ENCODE assay signal across 17 cellular contexts in the genomic region with DNA sequence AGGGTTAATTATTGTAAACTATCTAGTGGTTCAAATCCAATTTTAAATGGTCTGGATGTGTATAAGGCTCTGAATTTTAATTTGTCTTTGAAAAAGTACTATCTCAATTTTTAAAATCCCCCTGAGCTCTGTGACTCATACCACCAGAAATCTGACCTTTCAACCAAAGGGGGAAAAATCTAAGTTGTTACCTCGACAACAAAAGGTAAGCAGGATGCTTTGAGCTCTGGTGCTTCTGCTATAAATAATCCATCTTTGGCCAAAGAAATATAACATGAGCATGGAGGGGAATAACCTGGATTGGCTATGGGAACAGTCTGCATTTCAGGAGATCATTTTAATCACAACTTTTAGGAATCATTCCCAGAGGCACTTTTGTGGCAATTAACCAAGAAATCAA.
A peak's percentile ranks its signal among the peaks of the same experiment; 100 is the strongest.
DNase-seq lines count a peak whose midpoint lies in the region; ATAC-seq and TF ChIP-seq lines count a peak whose summit lies in the region.
"Had no signal": no experiment of that assay in that cellular context is flagged by ENCODE, and none has a peak within 500 bp of the region (broad histone marks: within the 10 kb centered on the region; RNA-seq: fewer than 3 reads in every experiment).

No MANE protein-coding gene starts in this region.

- peaks cover 3% of the 10 kb centered on the region for H3K27me3 Mint-ChIP-seq in activated CD4-positive, alpha-beta memory T cell treated with anti-CD3 and anti-CD28 coated beads for 36 hours

- TF ChIP-seq POLR2A in esophagus squamous epithelium (IDR thresholded peaks at IDR 0.05): no peak

- no peaks in the 10 kb centered on the region for H3K9me3 Mint-ChIP-seq in activated CD4-positive, alpha-beta memory T cell treated with anti-CD3 and anti-CD28 coated beads for 36 hours
- H3K9me3 Mint-ChIP-seq: activated T-helper 1 cell treated with anti-CD3 and anti-CD28 coated beads, Interleukin-12 subunit alpha, Interleukin-12 subunit beta, Interleukin-2, Interleukin-4 antibody, amounts not matched to agents 30 ng/mL and 10 ng/mL and 1 ng/mL, durations not matched to agents 14 hours and 24 hours and 36 hours had no signal

- no peaks in the 10 kb centered on the region for H3K27me3 ChIP-seq in mammary epithelial cell (ENCODE audit: insufficient read depth, low read length)
- H3K27me3 ChIP-seq in psoas muscle (ENCODE audit: insufficient read depth in 3 of 3, low read length in 2 of 3): no peaks in the 10 kb centered on the region
- no peaks in the 10 kb centered on the region for H3K27me3 ChIP-seq in esophagus squamous epithelium

- no peaks in the 10 kb centered on the region for H3K79me2 ChIP-seq in mammary epithelial cell (ENCODE audit: insufficient read depth, low read length)

- H4K20me1 ChIP-seq in mammary epithelial cell (ENCODE audit: insufficient read depth, low read length): no peaks in the 10 kb centered on the region

- 0% methylated on average over 1 of the region's 1 CpG for WGBS in mammary epithelial cell (ENCODE audit: low coverage, missing lambda C conversion rate)
- 0% methylated on average over 1 of the region's 1 CpG for WGBS in psoas muscle, 3 donors
- WGBS in esophagus squamous epithelium, 2 donors: 0% methylated on average over 1 of the region's 1 CpG

- intact Hi-C loops in mammary epithelial cell (cut with micrococcal nuclease) (no loop called here), psoas muscle (cut with DNase I) (no loop called here), esophagus squamous epithelium (cut with DNase I) (no loop called here)
- intact Hi-C loops in activated CD4-positive, alpha-beta memory T cell treated with anti-CD3 and anti-CD28 coated beads for 36 hours (cut with micrococcal nuclease): no loop called here

- H3K36me3 ChIP-seq in mammary epithelial cell (ENCODE audit: insufficient read depth, low read length) (no peaks in the 10 kb centered on the region), psoas muscle (ENCODE audit: insufficient read depth in 1 of 2, low read depth in 1 of 2) (no peaks in the 10 kb centered on the region), esophagus squamous epithelium (no peaks in the 10 kb centered on the region)
- H3K36me3 ChIP-seq: HAP-1, thoracic aorta had no signal

- H2AFZ ChIP-seq in mammary epithelial cell (ENCODE audit: low read depth, low read length): no peak overlapping the region

- H3K27ac Mint-ChIP-seq in activated CD4-positive, alpha-beta memory T cell treated with anti-CD3 and anti-CD28 coated beads for 36 hours: no peak overlapping the region
- H3K27ac Mint-ChIP-seq: activated T-helper 1 cell treated with anti-CD3 and anti-CD28 coated beads, Interleukin-12 subunit alpha, Interleukin-12 subunit beta, Interleukin-2, Interleukin-4 antibody, amounts not matched to agents 30 ng/mL and 10 ng/mL and 1 ng/mL, durations not matched to agents 14 hours and 24 hours and 36 hours; B cell had no signal

- no peak for ATAC-seq in psoas muscle
- no peak for ATAC-seq in GM21390 (IDR thresholded peaks at IDR 0.05; ENCODE audit: unreplicated experiment)

- no peaks in the 10 kb centered on the region for H3K9me3 ChIP-seq in mammary epithelial cell (replicated peaks; ENCODE audit: insufficient read depth, low read length)
- H3K9me3 ChIP-seq in psoas muscle: no peaks in the 10 kb centered on the region
- no peaks in the 10 kb centered on the region for H3K9me3 ChIP-seq in esophagus squamous epithelium
- H3K9me3 ChIP-seq: HAP-1, thoracic aorta had no signal

- no peaks in the 10 kb centered on the region for H3K36me3 Mint-ChIP-seq in activated CD4-positive, alpha-beta memory T cell treated with anti-CD3 and anti-CD28 coated beads for 36 hours

- dilution Hi-C loops in mammary epithelial cell (cut with HindIII; ENCODE audit: low sequenced_read_pairs): no loop called here

- no peak overlapping the region for H3K4me3 Mint-ChIP-seq in activated CD4-positive, alpha-beta memory T cell treated with anti-CD3 and anti-CD28 coated beads for 36 hours
- H3K4me3 Mint-ChIP-seq: activated T-helper 1 cell treated with anti-CD3 and anti-CD28 coated beads, Interleukin-12 subunit alpha, Interleukin-12 subunit beta, Interleukin-2, Interleukin-4 antibody, amounts not matched to agents 30 ng/mL and 10 ng/mL and 1 ng/mL, durations not matched to agents 14 hours and 24 hours and 36 hours; B cell had no signal

- DNase-seq in AG10803 (ENCODE audit: low read depth): peak; percentile 15
- peak; percentile 5 for DNase-seq in HS-5 (ENCODE audit: low read depth)
- peak; percentile 15 for DNase-seq in mammary epithelial cell
- DNase-seq in lung microvascular endothelial cell (ENCODE audit: low read depth in 2 of 2): peak; percentile 20 to 36
- DNase-seq in psoas muscle: no peak
- no peak for DNase-seq in esophagus squamous epithelium (lab: John Stamatoyannopoulos, UW)
- DNase-seq in activated CD4-positive, alpha-beta memory T cell treated with anti-CD3 and anti-CD28 coated beads for 36 hours: no peak
- DNase-seq: activated CD4-positive, CD25-positive, alpha-beta regulatory T cell; amniotic stem cell; NK-92 treated with Interleukin-12 subunit alpha and Interleukin-12 subunit beta, amount 100 ng/mL, for 24 hours; stimulated activated CD4-positive, alpha-beta T cell treated with anti-CD3 and anti-CD28 coated beads, Interleukin-4, amount 100 ng/mL, for 4 hours; stimulated activated CD8-positive, alpha-beta memory T cell treated with anti-CD3 and anti-CD28 coated beads, Interleukin-4, amount 100 ng/mL, for 48 hours had no signal

- in situ Hi-C loops in mammary epithelial cell (cut with MboI; ENCODE audit: low sequenced_read_pairs in 2 of 2): no loop called here

- CTCF ChIA-PET in mammary epithelial cell (lab: Charles Lee; ENCODE audit: low non-redundant PET): no interaction called here
- CTCF ChIA-PET in activated CD4-positive, alpha-beta memory T cell treated with anti-CD3 and anti-CD28 coated beads for 36 hours (lab: Charles Lee): no interaction called here

- H3K4me1 ChIP-seq in mammary epithelial cell (ENCODE audit: insufficient read depth, low read length) (no peaks in the 10 kb centered on the region), psoas muscle (no peaks in the 10 kb centered on the region), esophagus squamous epithelium (no peaks in the 10 kb centered on the region)
- H3K4me1 ChIP-seq: HAP-1 had no signal

- TF ChIP-seq CTCF in AG10803 (conservative IDR thresholded peaks at IDR 0.05; ENCODE audit: low read length) (no peak), mammary epithelial cell (conservative IDR thresholded peaks at IDR 0.05 in 1 of 2, IDR thresholded peaks at IDR 0.05 in 1 of 2; ENCODE audit: extremely low read depth in 1 of 2, insufficient read depth in 1 of 2, low read depth in 1 of 2, low read length in 2 of 2) (no peak), psoas muscle (IDR thresholded peaks at IDR 0.05) (no peak), esophagus squamous epithelium (IDR thresholded peaks at IDR 0.05) (no peak)

- no peak overlapping the region for H3K4me2 ChIP-seq in mammary epithelial cell (ENCODE audit: insufficient read depth, low read depth, low read length)

- H3K4me1 Mint-ChIP-seq in activated CD4-positive, alpha-beta memory T cell treated with anti-CD3 and anti-CD28 coated beads for 36 hours (ENCODE audit: low read depth): no peaks in the 10 kb centered on the region
- H3K4me1 Mint-ChIP-seq: B cell had no signal

- no peak overlapping the region for H3K9ac ChIP-seq in mammary epithelial cell (ENCODE audit: insufficient read depth, low read length)

- no TSS peak for BruUV-seq in mammary epithelial cell (replicated peaks; lab: Mats Ljungman, UMichigan)

- POLR2A ChIA-PET in activated CD4-positive, alpha-beta memory T cell treated with anti-CD3 and anti-CD28 coated beads for 36 hours (lab: Charles Lee): no interaction called here

- H3K4me3 ChIP-seq in AG10803 (ENCODE audit: low read length) (no peak overlapping the region), mammary epithelial cell (replicated peaks in 1 of 3; ENCODE audit: insufficient read depth in 1 of 3, low read depth in 2 of 3, low read length in 3 of 3) (no peak overlapping the region), psoas muscle (no peak overlapping the region), esophagus squamous epithelium (no peak overlapping the region)
- H3K4me3 ChIP-seq: HAP-1, thoracic aorta had no signal

- H3K27ac ChIP-seq in mammary epithelial cell (ENCODE audit: insufficient read depth, low read depth, low read length): no peak overlapping the region
- H3K27ac ChIP-seq in psoas muscle: no peak overlapping the region
- peak overlapping the region in 1 of 4 donors; percentile 35 for H3K27ac ChIP-seq in esophagus squamous epithelium
- H3K27ac ChIP-seq: thoracic aorta had no signal

Comparison
In these comparisons a context has a peak if more than half of its experiments do, and no peak if none do; other contexts are left out.
1. DNase-seq: peak in AG10803 (single experiment), HS-5 (single experiment), mammary epithelial cell (single experiment) and lung microvascular endothelial cell (2 of 2); none in psoas muscle (0 of 2), esophagus squamous epithelium (single experiment) and activated CD4-positive, alpha-beta memory T cell treated with anti-CD3 and anti-CD28 coated beads for 36 hours (single experiment).